20 cellular contexts compared by ENCODE assay signal in the genomic region with DNA sequence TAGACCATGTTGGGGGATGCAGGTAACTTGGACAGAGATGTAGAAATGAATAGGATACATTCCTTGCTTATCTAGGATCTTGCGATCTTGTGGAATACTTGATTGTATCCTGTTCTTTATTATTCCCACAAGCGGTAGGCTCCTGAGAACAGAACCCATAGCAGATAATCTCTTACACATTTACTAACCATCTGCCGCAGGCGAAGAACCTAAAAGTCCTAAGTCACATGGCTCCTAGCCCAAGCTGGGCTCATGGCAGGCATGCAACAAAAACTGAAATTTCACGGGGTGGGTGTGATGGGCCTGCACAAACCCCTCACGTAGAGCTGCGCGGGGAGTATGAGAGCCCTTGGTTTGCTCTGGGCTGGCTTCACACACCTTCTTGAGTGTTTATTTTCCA.
DNase-seq lines count a peak whose midpoint lies in the region; ATAC-seq and TF ChIP-seq lines count a peak whose summit lies in the region.
"Had no signal": no experiment of that assay in that cellular context is flagged by ENCODE, and none has a peak within 500 bp of the region (broad histone marks: within the 10 kb centered on the region; RNA-seq: fewer than 3 reads in every experiment).

No MANE protein-coding gene starts in this region.

- H3K4me3 ChIP-seq in Peyer's patch (no peak overlapping the region), right lobe of liver (no peak overlapping the region), stomach (peak overlapping the region in 3 of 4 donors; percentile 13 to 35 (median 20)), BE2C (ENCODE audit: low read depth, low read length) (no peak overlapping the region)
- H3K4me3 ChIP-seq: A549, GM23248, SJSA1 had no signal

- TF ChIP-seq POLR2A in Peyer's patch (IDR thresholded peaks at IDR 0.05) (no peak), right lobe of liver (IDR thresholded peaks at IDR 0.05) (no peak), stomach (IDR thresholded peaks at IDR 0.05) (no peak)

- TF ChIP-seq EP300 in stomach (IDR thresholded peaks at IDR 0.05) = no peak

- no peaks in the 10 kb centered on the region for H3K9me3 Mint-ChIP-seq in Calu3 (ENCODE audit: low read depth, unreplicated experiment)

- H3K27me3 Mint-ChIP-seq in Calu3 (ENCODE audit: unreplicated experiment) = no peaks in the 10 kb centered on the region

- H3K9me3 ChIP-seq in Peyer's patch (no peaks in the 10 kb centered on the region), right lobe of liver (no peaks in the 10 kb centered on the region), stomach (no peaks in the 10 kb centered on the region), BE2C (no peaks in the 10 kb centered on the region)
- H3K9me3 ChIP-seq: A549, SJSA1 had no signal

- peaks cover 0 to 35% (median 5%) of the 10 kb centered on the region in 4 donors for H3K4me1 ChIP-seq in Peyer's patch
- H3K4me1 ChIP-seq in right lobe of liver = peaks cover 2 to 43% (median 23%) of the 10 kb centered on the region in 4 donors
- peaks cover 37 to 63% (median 55%) of the 10 kb centered on the region in 4 donors for H3K4me1 ChIP-seq in stomach
- H3K4me1 ChIP-seq in BE2C = peaks cover 41% of the 10 kb centered on the region
- H3K4me1 ChIP-seq: A549, SJSA1 had no signal

- no peak overlapping the region for H3K4me3 Mint-ChIP-seq in Calu3 (ENCODE audit: low read depth, unreplicated experiment)

- CTCF ChIA-PET in Calu3 (lab: Charles Lee) = no interaction called here

- intact Hi-C loops in Calu3 (cut with micrococcal nuclease; ENCODE audit: unreplicated experiment) = no loop called here
- intact Hi-C loops in right lobe of liver (cut with DNase I) = no loop called here
- intact Hi-C loops in stomach (cut with DNase I; ENCODE audit: low total_unique reads) = no loop called here

- H3K4me1 Mint-ChIP-seq in Calu3 (ENCODE audit: low read depth, unreplicated experiment) = peaks cover 57% of the 10 kb centered on the region

- H3K27ac Mint-ChIP-seq in Calu3 (ENCODE audit: unreplicated experiment) = peak overlapping the region; percentile 66
- H3K27ac Mint-ChIP-seq: IgD-negative memory B cell had no signal

- H3K36me3 Mint-ChIP-seq in Calu3 (ENCODE audit: insufficient read depth, unreplicated experiment) = peaks cover 6% of the 10 kb centered on the region
- H3K36me3 Mint-ChIP-seq: IgD-negative memory B cell had no signal

- WGBS in right lobe of liver (ENCODE audit: insufficient coverage, low coverage, low lambda C conversion rate, missing lambda C conversion rate) = 35% methylated on average over 8 of the region's 8 CpGs
- WGBS in stomach, 5 donors = 40 to 77% (median 55%) methylated on average over 8 of the region's 8 CpGs

- ATAC-seq in right lobe of liver = peak in 2 of 4 donors; percentile 5 to 9
- ATAC-seq: A549 had no signal

- DNase-seq in Calu3 (no peak), Peyer's patch (no peak), right lobe of liver (no peak), stomach (no peak), NCI-H2171 (lab: John Stamatoyannopoulos, UW) (no peak), BE2C (no peak), midbrain (lab: John Stamatoyannopoulos, UW) (no peak)
- DNase-seq: COR-L47, DMS79, GM23248, HCEC 1CT, Kasumi-1, MM.1S, NCI-H1092 treated with DMSO at 0.1 percent for 48 hours, NCI-H1694, NCI-H226, NCI-H69 had no signal

- no TSS peak for BruUV-seq in Calu3 (replicated peaks; lab: Mats Ljungman, UMichigan)

- H3K27me3 ChIP-seq in Peyer's patch (no peaks in the 10 kb centered on the region), right lobe of liver (no peaks in the 10 kb centered on the region), stomach (peaks cover 0 to 4% (median 0%) of the 10 kb centered on the region in 3 donors), BE2C (no peaks in the 10 kb centered on the region)
- H3K27me3 ChIP-seq: SJSA1 had no signal

- H3K36me3 ChIP-seq in Peyer's patch = no peaks in the 10 kb centered on the region
- H3K36me3 ChIP-seq in right lobe of liver = no peaks in the 10 kb centered on the region
- no peaks in the 10 kb centered on the region for H3K36me3 ChIP-seq in stomach
- no peaks in the 10 kb centered on the region for H3K36me3 ChIP-seq in BE2C
- H3K36me3 ChIP-seq: SJSA1 had no signal

- H3K27ac ChIP-seq in Peyer's patch (peak overlapping the region in 3 of 4 donors; percentile 42 to 78 (median 62)), right lobe of liver (peak overlapping the region; percentile 55 to 78 (median 75)), stomach (peak overlapping the region; percentile 69 to 88 (median 81))
- H3K27ac ChIP-seq: A549, GM23248, SJSA1 had no signal

- TF ChIP-seq CTCF in Calu3 (IDR thresholded peaks at IDR 0.05; ENCODE audit: unreplicated experiment) (no peak), Peyer's patch (IDR thresholded peaks at IDR 0.05) (no peak), right lobe of liver (IDR thresholded peaks at IDR 0.05) (no peak), stomach (IDR thresholded peaks at IDR 0.05) (no peak), BE2C (IDR thresholded peaks at IDR 0.05; ENCODE audit: low read depth, low read length) (no peak)

Comparison
In these comparisons a context has a peak if more than half of its experiments do, and no peak if none do; other contexts are left out.
1. H3K4me3 ChIP-seq: peak in stomach (3 of 4); none in Peyer's patch (0 of 4), right lobe of liver (0 of 3) and BE2C (single experiment).
2. Peak in every context shown above with its lines, with median percentiles within 50 percentile points of each other: H3K27ac ChIP-seq.